8 cellular contexts compared by ENCODE assay signal in the genomic region with DNA sequence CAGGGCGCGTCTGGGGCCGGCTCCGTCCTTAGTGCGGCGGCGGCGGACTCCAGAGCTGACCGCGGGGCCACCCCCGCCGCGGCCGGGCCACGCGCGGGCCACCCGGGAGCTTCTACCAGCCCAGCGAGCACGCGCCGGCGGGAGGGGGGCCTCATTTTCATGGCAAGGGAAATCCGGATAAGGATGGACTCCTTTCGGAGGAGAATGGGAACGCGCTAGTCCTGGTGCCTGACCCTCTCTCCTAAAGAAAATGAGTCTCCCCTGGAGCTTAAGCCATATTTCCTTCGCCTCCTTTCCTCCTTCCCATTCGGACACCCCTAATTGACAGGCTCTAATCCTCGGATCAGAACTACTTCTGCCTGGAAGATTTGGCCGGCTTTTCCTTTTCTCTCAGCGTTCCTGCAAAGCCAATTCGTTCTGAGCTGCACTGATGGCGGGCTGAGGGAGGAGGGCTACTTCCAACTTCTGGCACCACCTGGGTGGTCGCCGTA.
DNase-seq lines count a peak whose midpoint lies in the region; ATAC-seq, FAIRE-seq and TF ChIP-seq lines count a peak whose summit lies in the region.

No MANE protein-coding gene starts in this region.

- TF ChIP-seq POLR2A in A549 (IDR thresholded peaks at IDR 0.05; ENCODE audit: low read length) (no peak), endothelial cell of umbilical vein (IDR thresholded peaks at IDR 0.05; ENCODE audit: low read depth, low read length) (no peak), body of pancreas (IDR thresholded peaks at IDR 0.05) (no peak)

- FAIRE-seq in A549 (lab: Jason Lieb, UNC), result no peak
- peak; percentile 55 for FAIRE-seq in endothelial cell of umbilical vein (lab: Jason Lieb, UNC)

- H3K27me3 ChIP-seq in MG63, result no peaks in the 10 kb centered on the region
- no peaks in the 10 kb centered on the region for H3K27me3 ChIP-seq in endothelial cell of umbilical vein (ENCODE audit: control insufficient read depth in 2 of 2, insufficient read depth in 2 of 2, low read length in 2 of 2)
- H3K27me3 ChIP-seq in naive thymus-derived CD4-positive, alpha-beta T cell (ENCODE audit: control insufficient read depth in 2 of 2, insufficient read depth in 2 of 2, low read length in 2 of 2), result no peaks in the 10 kb centered on the region
- peaks cover 0 to 8% of the 10 kb centered on the region in 2 donors for H3K27me3 ChIP-seq in body of pancreas

- H3K27me3 Mint-ChIP-seq in naive thymus-derived CD4-positive, alpha-beta T cell, result peaks cover 23 to 35% (median 32%) of the 10 kb centered on the region in 5 donors
- peaks cover 47% of the 10 kb centered on the region for H3K27me3 Mint-ChIP-seq in stimulated activated memory B cell treated with anti-CD40 and anti-IgM and Interleukin-4, amounts not matched to agents 10 μg/mL and 1 μg/mL and 100 μg/mL, for 72 hours

- peak overlapping the region; percentile 100 for H2AFZ ChIP-seq in endothelial cell of umbilical vein (ENCODE audit: low read depth, low read length)

- dilution Hi-C loops in endothelial cell of umbilical vein (cut with MboI; ENCODE audit: extremely low pct_ligation_motif_present, low sequenced_read_pairs), result no loop called here

- no peak for DNase-seq in A549 (ENCODE audit: low read depth in 1 of 2, low spot score in 1 of 2)
- DNase-seq in MG63, result peak; percentile 16
- DNase-seq in endothelial cell of umbilical vein (ENCODE audit: low read depth, low spot score), result peak; percentile 29
- no peak for DNase-seq in naive thymus-derived CD4-positive, alpha-beta T cell
- DNase-seq in NCI-H1417 treated with DMSO at 0.1 percent for 48 hours (lab: John Stamatoyannopoulos, UW), result no peak
- DNase-seq in pons (ENCODE audit: low spot score), result no peak
- no peak for DNase-seq in body of pancreas

- H3K9me1 ChIP-seq in endothelial cell of umbilical vein (replicated peaks; ENCODE audit: control insufficient read depth, extremely low read depth, insufficient read depth, low read length), result no peaks in the 10 kb centered on the region

- H3K79me2 ChIP-seq in endothelial cell of umbilical vein (ENCODE audit: control insufficient read depth, insufficient read depth, low read length), result no peaks in the 10 kb centered on the region

- H3K4me1 ChIP-seq in A549, result peaks cover 7% of the 10 kb centered on the region; the same call in 1 of the 3 replicates
- H3K4me1 ChIP-seq in endothelial cell of umbilical vein (ENCODE audit: control insufficient read depth, extremely low read depth, insufficient read depth, low read length), result peaks cover 5% of the 10 kb centered on the region
- H3K4me1 ChIP-seq in naive thymus-derived CD4-positive, alpha-beta T cell (ENCODE audit: control insufficient read depth in 2 of 2, insufficient read depth in 2 of 2, low read length in 2 of 2), result no peaks in the 10 kb centered on the region
- peaks cover 17% of the 10 kb centered on the region for H3K4me1 ChIP-seq in body of pancreas

- TF ChIP-seq CTCF in A549 (IDR thresholded peaks at IDR 0.05), result no peak
- no peak for TF ChIP-seq CTCF in endothelial cell of umbilical vein (IDR thresholded peaks at IDR 0.05; ENCODE audit: extremely low read depth in 1 of 2, insufficient read depth in 1 of 2, low read depth in 1 of 2, low read length in 2 of 2)
- TF ChIP-seq CTCF in body of pancreas (IDR thresholded peaks at IDR 0.05), result no peak

- BruUV-seq in endothelial cell of umbilical vein (replicated peaks; lab: Mats Ljungman, UMichigan), result no TSS peak

- peaks cover 10 to 20% (median 14%) of the 10 kb centered on the region in 7 donors for H3K4me1 Mint-ChIP-seq in naive thymus-derived CD4-positive, alpha-beta T cell
- peaks cover 17% of the 10 kb centered on the region for H3K4me1 Mint-ChIP-seq in stimulated activated memory B cell treated with anti-CD40 and anti-IgM and Interleukin-4, amounts not matched to agents 10 μg/mL and 1 μg/mL and 100 μg/mL, for 72 hours

- H3K4me3 ChIP-seq in A549, result peak overlapping the region; percentile 90
- peak overlapping the region; percentile 56; the same call in 1 of the 2 replicates for H3K4me3 ChIP-seq in MG63
- H3K4me3 ChIP-seq in endothelial cell of umbilical vein (replicated peaks in 1 of 3; ENCODE audit: insufficient read depth in 1 of 3, low read depth in 1 of 3, low read length in 3 of 3), result peak overlapping the region; percentile 73 to 89 (median 81)
- no peak overlapping the region for H3K4me3 ChIP-seq in naive thymus-derived CD4-positive, alpha-beta T cell (ENCODE audit: low read length)
- no peak overlapping the region for H3K4me3 ChIP-seq in body of pancreas

- peaks cover 0 to 5% (median 0%) of the 10 kb centered on the region in 11 donors for H3K9me3 Mint-ChIP-seq in naive thymus-derived CD4-positive, alpha-beta T cell
- H3K9me3 Mint-ChIP-seq in stimulated activated memory B cell treated with anti-CD40 and anti-IgM and Interleukin-4, amounts not matched to agents 10 μg/mL and 1 μg/mL and 100 μg/mL, for 72 hours, result peaks cover 5% of the 10 kb centered on the region

- H3K27ac Mint-ChIP-seq in naive thymus-derived CD4-positive, alpha-beta T cell, result peak overlapping the region in 1 of 9 donors; percentile 36
- no peak overlapping the region for H3K27ac Mint-ChIP-seq in stimulated activated memory B cell treated with anti-CD40 and anti-IgM and Interleukin-4, amounts not matched to agents 10 μg/mL and 1 μg/mL and 100 μg/mL, for 72 hours

- H3K9me3 ChIP-seq in A549 (no peaks in the 10 kb centered on the region), MG63 (no peaks in the 10 kb centered on the region), endothelial cell of umbilical vein (replicated peaks; ENCODE audit: control insufficient read depth, insufficient read depth, low read length) (no peaks in the 10 kb centered on the region), body of pancreas (no peaks in the 10 kb centered on the region)
- H3K9me3 ChIP-seq in naive thymus-derived CD4-positive, alpha-beta T cell (ENCODE audit: control insufficient read depth in 2 of 3, low read length in 3 of 3), result no peaks in the 10 kb centered on the region

- intact Hi-C loops in endothelial cell of umbilical vein (cut with micrococcal nuclease), result loop anchor here (1.0 to 5.0 kb wide), 5 partner anchors 36 to 140 kb away; a partner anchor contains a TSS
- intact Hi-C loops in naive thymus-derived CD4-positive, alpha-beta T cell (cut with micrococcal nuclease), result loop anchor here in 1 of 2 donors (5.0 kb wide), 2 partner anchors 425 to 570 kb away; a partner anchor contains a TSS
- intact Hi-C loops in body of pancreas (cut with DNase I), result no loop called here

- H3K4me3 Mint-ChIP-seq in naive thymus-derived CD4-positive, alpha-beta T cell, result peak overlapping the region; percentile 53 to 89 (median 76)
- no peak overlapping the region for H3K4me3 Mint-ChIP-seq in stimulated activated memory B cell treated with anti-CD40 and anti-IgM and Interleukin-4, amounts not matched to agents 10 μg/mL and 1 μg/mL and 100 μg/mL, for 72 hours

- 87% methylated on average over 36 of the region's 36 CpGs for WGBS in A549 (ENCODE audit: missing lambda C conversion rate)
- WGBS in body of pancreas, 2 donors, result 24 to 28% methylated on average over 30 to 36 of the region's 36 CpGs

- CTCF ChIA-PET in A549 (lab: Yijun Ruan, JAX) (interaction anchor here (1.1 to 1.4 kb wide), 3 partner anchors 8 to 140 kb away, joined by 3 to 4 read pairs (median 4); no protein-coding TSS in a partner anchor), endothelial cell of umbilical vein (lab: Charles Lee) (interaction anchor here (0.7 to 3.1 kb wide), 9 partner anchors 14 to 294 kb away, joined by 3 to 23 read pairs (median 4); no protein-coding TSS in a partner anchor)
- CTCF ChIA-PET in naive thymus-derived CD4-positive, alpha-beta T cell (lab: Charles Lee), result no interaction called here

- peak overlapping the region; percentile 91 for H3K9ac ChIP-seq in endothelial cell of umbilical vein (replicated peaks; ENCODE audit: extremely low read depth, insufficient read depth, low read length)

- H4K20me1 ChIP-seq in endothelial cell of umbilical vein (replicated peaks; ENCODE audit: control insufficient read depth, extremely low read depth, insufficient read depth, low read length), result no peaks in the 10 kb centered on the region

- POLR2A ChIA-PET in A549 (lab: Yijun Ruan, JAX), result no interaction called here
- POLR2A ChIA-PET in endothelial cell of umbilical vein (lab: Charles Lee), result no interaction called here
- POLR2A ChIA-PET in naive thymus-derived CD4-positive, alpha-beta T cell (lab: Charles Lee), result no interaction called here

- H3K27ac ChIP-seq in A549, result peak overlapping the region; percentile 71 to 88; a peak in 5 of 6 replicates
- H3K27ac ChIP-seq in endothelial cell of umbilical vein (ENCODE audit: insufficient read depth, low read depth, low read length), result peak overlapping the region; percentile 77
- no peak overlapping the region for H3K27ac ChIP-seq in naive thymus-derived CD4-positive, alpha-beta T cell (ENCODE audit: low read depth, low read length)
- no peak overlapping the region for H3K27ac ChIP-seq in body of pancreas

- no peak for TF ChIP-seq RAD21 in A549 (conservative IDR thresholded peaks at IDR 0.05 in 1 of 2, IDR thresholded peaks at IDR 0.05 in 1 of 2)

- H3K4me2 ChIP-seq in A549 (peak overlapping the region; percentile 88), endothelial cell of umbilical vein (ENCODE audit: insufficient read depth, low read length) (peak overlapping the region; percentile 86)

- peaks cover 0 to 3% (median 0%) of the 10 kb centered on the region in 5 donors for H3K36me3 Mint-ChIP-seq in naive thymus-derived CD4-positive, alpha-beta T cell
- no peaks in the 10 kb centered on the region for H3K36me3 Mint-ChIP-seq in stimulated activated memory B cell treated with anti-CD40 and anti-IgM and Interleukin-4, amounts not matched to agents 10 μg/mL and 1 μg/mL and 100 μg/mL, for 72 hours

- TF ChIP-seq EP300 in A549 (IDR thresholded peaks at IDR 0.05), result no peak

- ATAC-seq in A549 (no peak), body of pancreas (no peak)
- ATAC-seq in naive thymus-derived CD4-positive, alpha-beta T cell, result no peak
- no peak for ATAC-seq in stimulated activated memory B cell treated with anti-CD40 and anti-IgM and Interleukin-4, amounts not matched to agents 10 μg/mL and 1 μg/mL and 100 μg/mL, for 72 hours

- H3K36me3 ChIP-seq in MG63, result no peaks in the 10 kb centered on the region
- no peaks in the 10 kb centered on the region for H3K36me3 ChIP-seq in endothelial cell of umbilical vein (ENCODE audit: control insufficient read depth in 2 of 2, extremely low read depth in 1 of 2, insufficient read depth in 2 of 2, low read length in 2 of 2)
- no peaks in the 10 kb centered on the region for H3K36me3 ChIP-seq in naive thymus-derived CD4-positive, alpha-beta T cell (ENCODE audit: control insufficient read depth in 2 of 3, insufficient read depth in 3 of 3, low read length in 3 of 3)
- H3K36me3 ChIP-seq in body of pancreas (replicated peaks in 1 of 2; ENCODE audit: insufficient read depth in 1 of 2, low read depth in 2 of 2), result no peaks in the 10 kb centered on the region

TF ChIP-seq in A549, 52 proteins besides CTCF, POLR2A, EP300 and RAD21 (continues in another document):
- no peak for TF ChIP-seq ZSCAN20 (CRISPR knock-in tag; IDR thresholded peaks at IDR 0.05)
- no peak for TF ChIP-seq TFCP2L1 (CRISPR knock-in tag; IDR thresholded peaks at IDR 0.05)
- no peak for TF ChIP-seq RCOR1 (IDR thresholded peaks at IDR 0.05; ENCODE audit: low read depth, low read length)

TF ChIP-seq in endothelial cell of umbilical vein, 7 proteins besides CTCF, POLR2A, EP300 and RAD21 (continues in another document):
- TF ChIP-seq FOS (IDR thresholded peaks at IDR 0.05; ENCODE audit: borderline replicate concordance, insufficient read depth, low read length), result no peak

Comparison
In these comparisons a context has a peak if more than half of its experiments do, and no peak if none do; other contexts are left out.
1. DNase-seq: peak in MG63 (single experiment) and endothelial cell of umbilical vein (single experiment); none in A549 (0 of 2), naive thymus-derived CD4-positive, alpha-beta T cell (0 of 9), NCI-H1417 treated with DMSO at 0.1 percent for 48 hours (single experiment), pons (single experiment) and body of pancreas (0 of 4).
2. H3K27ac ChIP-seq: peak in A549 (2 of 2) and endothelial cell of umbilical vein (single experiment); none in naive thymus-derived CD4-positive, alpha-beta T cell (single experiment) and body of pancreas (0 of 4).
3. H3K4me3 ChIP-seq: peak in A549 (single experiment), MG63 (single experiment) and endothelial cell of umbilical vein (3 of 3); none in naive thymus-derived CD4-positive, alpha-beta T cell (single experiment) and body of pancreas (0 of 2).